In genomic region chr1:165928075-165928731, GRCh38 we compare ENCODE assay signal across 8 cellular contexts.
DNase-seq lines count a peak whose midpoint lies in the region; ATAC-seq and TF ChIP-seq lines count a peak whose summit lies in the region.

No MANE protein-coding gene starts in this region.

- no peaks in the 10 kb centered on the region for H3K4me1 ChIP-seq in OCI-LY3 (ENCODE audit: low read length)

- no peaks in the 10 kb centered on the region for H3K79me2 ChIP-seq in OCI-LY3 (ENCODE audit: low read length)

- no peak overlapping the region for H3K4me3 Mint-ChIP-seq in activated T-helper 2 cell treated with anti-CD3 and anti-CD28 coated beads, Interferon-gamma antibody, Interleukin-2, Interleukin-4, amounts not matched to agents 10 μg/mL and 5 μg/mL and 100 μg/mL, durations not matched to agents 14 hours and 24 hours and 36 hours (ENCODE audit: low read depth)

- H3K27ac ChIP-seq in OCI-LY3 (ENCODE audit: low read length) = no peak overlapping the region

- no peaks in the 10 kb centered on the region for H3K9me3 ChIP-seq in OCI-LY3 (ENCODE audit: insufficient read depth, low read length)

- peak; percentile 80 for TF ChIP-seq CTCF in AG09309 (IDR thresholded peaks at IDR 0.05; ENCODE audit: control insufficient read depth, insufficient read depth, low read depth, low read length, missing control alignments)
- TF ChIP-seq CTCF in OCI-LY3 (IDR thresholded peaks at IDR 0.05; ENCODE audit: low read depth, low read length) = peak; percentile 92
- TF ChIP-seq CTCF in retinal pigment epithelial cell (conservative IDR thresholded peaks at IDR 0.05; ENCODE audit: low read depth, low read length) = peak; percentile 78

- H3K4me3 ChIP-seq in AG09309 (ENCODE audit: control insufficient read depth, low read depth, low read length) (no peak overlapping the region), OCI-LY3 (ENCODE audit: low read length) (no peak overlapping the region), retinal pigment epithelial cell (ENCODE audit: low read length) (no peak overlapping the region)

- H4K20me1 ChIP-seq in OCI-LY3 (ENCODE audit: insufficient read depth, low read length) = no peaks in the 10 kb centered on the region

- DNase-seq in AG09309 (ENCODE audit: low read depth) = no peak
- DNase-seq in HUDEP-2 (lab: John Stamatoyannopoulos, UW; ENCODE audit: unreplicated experiment in 76 of 76) = peak in 40 of 76 experiments; percentile 2 to 66 (median 30)
- peak; percentile 40 for DNase-seq in activated T-helper 2 cell treated with anti-CD3 and anti-CD28 coated beads, Interferon-gamma antibody, Interleukin-2, Interleukin-4, amounts not matched to agents 10 μg/mL and 5 μg/mL and 100 μg/mL, durations not matched to agents 14 hours and 24 hours and 36 hours (ENCODE audit: low spot score)
- peak; percentile 34 for DNase-seq in glomerular endothelial cell (ENCODE audit: extremely low read depth, low read depth, low spot score)
- DNase-seq in retinal pigment epithelial cell (ENCODE audit: low read depth) = no peak
- DNase-seq in effector CD4-positive, alpha-beta T cell = no peak

- no peak overlapping the region for H3K27ac Mint-ChIP-seq in activated T-helper 2 cell treated with anti-CD3 and anti-CD28 coated beads, Interferon-gamma antibody, Interleukin-2, Interleukin-4, amounts not matched to agents 10 μg/mL and 5 μg/mL and 100 μg/mL, durations not matched to agents 14 hours and 24 hours and 36 hours

- intact Hi-C loops in activated T-helper 2 cell treated with anti-CD3 and anti-CD28 coated beads, Interferon-gamma antibody, Interleukin-2, Interleukin-4, amounts not matched to agents 10 μg/mL and 5 μg/mL and 100 μg/mL, durations not matched to agents 14 hours and 24 hours and 36 hours (cut with micrococcal nuclease) = loop anchor here (2.0 to 5.0 kb wide), 2 partner anchors 239 to 505 kb away; partner anchors contain the start of gene FAM78B

- no peak overlapping the region for H3K4me2 ChIP-seq in OCI-LY3 (ENCODE audit: low read length)

- H3K27me3 Mint-ChIP-seq in activated T-helper 2 cell treated with anti-CD3 and anti-CD28 coated beads, Interferon-gamma antibody, Interleukin-2, Interleukin-4, amounts not matched to agents 10 μg/mL and 5 μg/mL and 100 μg/mL, durations not matched to agents 14 hours and 24 hours and 36 hours (ENCODE audit: low read depth) = peaks cover 7% of the 10 kb centered on the region

- H3K9me3 Mint-ChIP-seq in activated T-helper 2 cell treated with anti-CD3 and anti-CD28 coated beads, Interferon-gamma antibody, Interleukin-2, Interleukin-4, amounts not matched to agents 10 μg/mL and 5 μg/mL and 100 μg/mL, durations not matched to agents 14 hours and 24 hours and 36 hours = no peaks in the 10 kb centered on the region

- H3K36me3 Mint-ChIP-seq in activated T-helper 2 cell treated with anti-CD3 and anti-CD28 coated beads, Interferon-gamma antibody, Interleukin-2, Interleukin-4, amounts not matched to agents 10 μg/mL and 5 μg/mL and 100 μg/mL, durations not matched to agents 14 hours and 24 hours and 36 hours (ENCODE audit: low read depth) = no peaks in the 10 kb centered on the region

- no peaks in the 10 kb centered on the region for H3K36me3 ChIP-seq in OCI-LY3 (replicated peaks; ENCODE audit: low read depth, low read length)

- H3K4me1 Mint-ChIP-seq in activated T-helper 2 cell treated with anti-CD3 and anti-CD28 coated beads, Interferon-gamma antibody, Interleukin-2, Interleukin-4, amounts not matched to agents 10 μg/mL and 5 μg/mL and 100 μg/mL, durations not matched to agents 14 hours and 24 hours and 36 hours (ENCODE audit: low read depth) = peaks cover 14% of the 10 kb centered on the region

- peak; percentile 56 for ATAC-seq in GM18502 (IDR thresholded peaks at IDR 0.05; ENCODE audit: poor library complexity, unreplicated experiment)

- no peak overlapping the region for H3K9ac ChIP-seq in OCI-LY3 (ENCODE audit: low read length)

- H3K27me3 ChIP-seq in OCI-LY3 (ENCODE audit: low read depth, low read length) = no peaks in the 10 kb centered on the region

- H2AFZ ChIP-seq in OCI-LY3 (ENCODE audit: low read depth, low read length) = no peak overlapping the region

Comparison
In these comparisons a context has a peak if more than half of its experiments do, and no peak if none do; other contexts are left out.
1. DNase-seq: peak in HUDEP-2 (40 of 76), activated T-helper 2 cell treated with anti-CD3 and anti-CD28 coated beads, Interferon-gamma antibody, Interleukin-2, Interleukin-4, amounts not matched to agents 10 μg/mL and 5 μg/mL and 100 μg/mL, durations not matched to agents 14 hours and 24 hours and 36 hours (single experiment) and glomerular endothelial cell (single experiment); none in AG09309 (single experiment), retinal pigment epithelial cell (single experiment) and effector CD4-positive, alpha-beta T cell (single experiment).
2. Peak in every context shown above with its lines, with median percentiles within 50 percentile points of each other: CTCF ChIP-seq.